In genomic region chr17:21078056-21078825, GRCh38 we compare ENCODE assay signal across 2 cellular contexts.
A peak's percentile ranks its signal among the peaks of the same experiment; 100 is the strongest.
TF ChIP-seq lines count a peak whose summit lies in the region.

No MANE protein-coding gene starts in this region.

TF ChIP-seq in GM23338, 12 proteins besides CTCF, POLR2A, EP300 and RAD21 (continued from another document):
- no peak for TF ChIP-seq JUNB (IDR thresholded peaks at IDR 0.05; ENCODE audit: unreplicated experiment)
- TF ChIP-seq EZH2phosphoT487 (IDR thresholded peaks at IDR 0.05; ENCODE audit: unreplicated experiment): no peak
- TF ChIP-seq ZNF462 (CRISPR knock-in tag; IDR thresholded peaks at IDR 0.05): no peak
- no peak for TF ChIP-seq EZH2 (IDR thresholded peaks at IDR 0.05; ENCODE audit: low read depth, unreplicated experiment)
- no peak for TF ChIP-seq REST (IDR thresholded peaks at IDR 0.05; ENCODE audit: unreplicated experiment)
- TF ChIP-seq CREB1 (CRISPR knock-in tag; IDR thresholded peaks at IDR 0.05; ENCODE audit: low read depth): no peak
- TF ChIP-seq, protein P1, sequence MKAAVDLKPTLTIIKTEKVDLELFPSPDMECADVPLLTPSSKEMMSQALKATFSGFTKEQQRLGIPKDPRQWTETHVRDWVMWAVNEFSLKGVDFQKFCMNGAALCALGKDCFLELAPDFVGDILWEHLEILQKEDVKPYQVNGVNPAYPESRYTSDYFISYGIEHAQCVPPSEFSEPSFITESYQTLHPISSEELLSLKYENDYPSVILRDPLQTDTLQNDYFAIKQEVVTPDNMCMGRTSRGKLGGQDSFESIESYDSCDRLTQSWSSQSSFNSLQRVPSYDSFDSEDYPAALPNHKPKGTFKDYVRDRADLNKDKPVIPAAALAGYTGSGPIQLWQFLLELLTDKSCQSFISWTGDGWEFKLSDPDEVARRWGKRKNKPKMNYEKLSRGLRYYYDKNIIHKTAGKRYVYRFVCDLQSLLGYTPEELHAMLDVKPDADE (IDR thresholded peaks at IDR 0.05): no peak
- TF ChIP-seq POLR2AphosphoS5 (IDR thresholded peaks at IDR 0.05; ENCODE audit: low read depth): no peak
- no peak for TF ChIP-seq STAT1 (IDR thresholded peaks at IDR 0.05; ENCODE audit: unreplicated experiment)
- no peak for TF ChIP-seq ZNF114 (CRISPR knock-in tag; IDR thresholded peaks at IDR 0.05)

TF ChIP-seq in K562, 482 proteins besides CTCF, POLR2A, EP300 and RAD21:
- no peak for TF ChIP-seq RBM14 (IDR thresholded peaks at IDR 0.05; ENCODE audit: borderline replicate concordance, insufficient read depth, low read depth, low read length)
- TF ChIP-seq MEF2D (tag; conservative IDR thresholded peaks at IDR 0.05; ENCODE audit: low read depth): no peak
- TF ChIP-seq SRF (CRISPR knock-in tag; IDR thresholded peaks at IDR 0.05): no peak
- no peak for TF ChIP-seq DNMT1 (IDR thresholded peaks at IDR 0.05)
- TF ChIP-seq C11orf30 (IDR thresholded peaks at IDR 0.05; ENCODE audit: low read depth): peak; percentile 7; the same call in 1 of the 2 replicates
- TF ChIP-seq HES1 (IDR thresholded peaks at IDR 0.05; ENCODE audit: low read depth): no peak
- no peak for TF ChIP-seq KLF1 (tag; IDR thresholded peaks at IDR 0.05)
- TF ChIP-seq ZNF316 (IDR thresholded peaks at IDR 0.05): peak; percentile 41
